ENCODE assay signal across 8 cellular contexts in the genomic region with DNA sequence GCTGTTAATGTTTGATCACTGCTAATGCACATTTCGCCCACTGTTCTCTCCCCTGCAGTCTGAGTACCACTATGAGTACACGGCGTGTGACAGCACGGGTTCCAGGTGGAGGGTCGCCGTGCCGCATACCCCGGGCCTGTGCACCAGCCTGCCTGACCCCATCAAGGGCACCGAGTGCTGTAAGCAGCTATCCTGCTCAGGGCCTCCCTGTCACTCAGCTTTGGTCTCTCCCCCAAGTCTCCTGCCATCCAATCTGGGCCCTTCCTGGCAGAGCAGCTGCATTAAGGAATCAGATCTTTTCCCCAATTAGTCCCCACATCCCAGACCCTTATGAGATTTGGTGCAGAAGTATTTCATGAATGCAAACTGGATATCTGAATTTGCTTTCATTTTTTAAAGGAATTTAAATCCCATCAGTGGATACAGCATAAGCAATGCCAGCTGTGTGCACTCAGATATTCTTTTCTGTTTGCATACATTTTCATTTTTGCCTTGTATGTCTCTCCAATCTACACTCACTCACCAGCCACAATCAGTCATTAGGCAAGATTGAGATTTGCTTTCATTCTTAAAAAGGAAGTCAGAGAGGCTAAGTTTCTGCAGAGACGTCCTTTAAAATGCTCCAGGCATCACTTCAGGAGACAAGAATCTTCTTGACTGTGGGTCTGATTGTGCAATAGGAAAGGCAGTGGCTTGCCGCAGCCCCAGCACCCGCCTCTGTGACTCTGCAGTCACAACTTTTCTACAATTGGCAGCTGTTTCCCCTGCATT. TPM values are rescaled to one million over a fixed set of nuclear protein-coding genes. Genes with fewer than 3 reads are reported as not detected.
DNase-seq lines count a peak whose midpoint lies in the region; ATAC-seq lines count a peak whose summit lies in the region.

No MANE protein-coding gene starts in this region.

- H2AK5ac ChIP-seq in neuronal stem cell (ENCODE audit: low read depth, low read length): no peak overlapping the region

- no peak overlapping the region for H3K9ac ChIP-seq in neuronal stem cell (ENCODE audit: low read depth, low read length, poor library complexity)

- H3K23ac ChIP-seq in neuronal stem cell (ENCODE audit: low read depth, low read length, poor library complexity): no peak overlapping the region

- no peaks in the 10 kb centered on the region for H3K36me3 ChIP-seq in neuronal stem cell (replicated peaks in 1 of 2; ENCODE audit: control insufficient read depth in 2 of 2, insufficient read depth in 2 of 2, low read length in 2 of 2)

- H3K4me2 ChIP-seq in neuronal stem cell (ENCODE audit: insufficient read depth, low read length, poor library complexity, severe bottlenecking): no peak overlapping the region

- H2AFZ ChIP-seq in neuronal stem cell (ENCODE audit: low read length): peak overlapping the region; percentile 80

- no CpG with 5 or more reads among the region's 12 CpGs for WGBS in neuronal stem cell (ENCODE audit: extremely low coverage in 2 of 2, insufficient read length in 2 of 2, insufficient replicate concordance in 1 of 2), 2 donors

- no peaks in the 10 kb centered on the region for H3K27me3 Mint-ChIP-seq in T-helper 1 cell treated with Interleukin-12 subunit alpha and Interleukin-12 subunit beta and Interleukin-4 antibody, amounts not matched to agents 30 μg/mL and 1 μg/mL, for 36 hours (ENCODE audit: low read depth)

- peaks cover 3 to 15% of the 10 kb centered on the region in 2 donors for H3K4me1 ChIP-seq in neuronal stem cell (ENCODE audit: control insufficient read depth in 2 of 2, insufficient read depth in 1 of 2, low read depth in 1 of 2, low read length in 2 of 2)

- H3K14ac ChIP-seq in neuronal stem cell (ENCODE audit: low read length): no peak overlapping the region

- DNase-seq in activated gamma-delta T cell treated with Interleukin-2 at 50 U/mL for 16 hours (peak; percentile 8), activated gamma-delta T cell (lab: John Stamatoyannopoulos, UW) (no peak), neuronal stem cell (ENCODE audit: low spot score) (no peak), dermis blood vessel endothelial cell (no peak)

- no peak overlapping the region for H2BK15ac ChIP-seq in neuronal stem cell (ENCODE audit: low read length)

- H3K27me3 ChIP-seq in neuronal stem cell (ENCODE audit: control insufficient read depth in 3 of 3, insufficient read depth in 3 of 3, low read depth in 1 of 3, low read length in 3 of 3): no peaks in the 10 kb centered on the region

- no peaks in the 10 kb centered on the region for H3K79me1 ChIP-seq in neuronal stem cell (ENCODE audit: low read depth, low read length)

- H4K8ac ChIP-seq in neuronal stem cell (ENCODE audit: low read depth, low read length): no peak overlapping the region

- H3K27ac Mint-ChIP-seq in T-helper 1 cell treated with Interleukin-12 subunit alpha and Interleukin-12 subunit beta and Interleukin-4 antibody, amounts not matched to agents 30 μg/mL and 1 μg/mL, for 36 hours: peak overlapping the region; percentile 77

- no peak overlapping the region for H3K4me3 ChIP-seq in neuronal stem cell (ENCODE audit: low read length in 2 of 2)

- peak overlapping the region; percentile 88 for H3K18ac ChIP-seq in neuronal stem cell (ENCODE audit: low read length)

- ATAC-seq in HG03135 (IDR thresholded peaks at IDR 0.05; ENCODE audit: unreplicated experiment) (peak; percentile 73), esophagus mucosa (peak; percentile 78), HG03025 (IDR thresholded peaks at IDR 0.05; ENCODE audit: low FRiP score, unreplicated experiment) (no peak)

- H2BK5ac ChIP-seq in neuronal stem cell (ENCODE audit: low read length): no peak overlapping the region

- H3K9me3 Mint-ChIP-seq in T-helper 1 cell treated with Interleukin-12 subunit alpha and Interleukin-12 subunit beta and Interleukin-4 antibody, amounts not matched to agents 30 μg/mL and 1 μg/mL, for 36 hours: no peaks in the 10 kb centered on the region

- H3K36me3 Mint-ChIP-seq in T-helper 1 cell treated with Interleukin-12 subunit alpha and Interleukin-12 subunit beta and Interleukin-4 antibody, amounts not matched to agents 30 μg/mL and 1 μg/mL, for 36 hours (ENCODE audit: low read depth): peaks cover 3% of the 10 kb centered on the region

- H2BK120ac ChIP-seq in neuronal stem cell (ENCODE audit: low read depth, low read length): no peak overlapping the region

- no peak overlapping the region for H2BK12ac ChIP-seq in neuronal stem cell (ENCODE audit: low read length)

- no peak overlapping the region for H3K27ac ChIP-seq in neuronal stem cell (replicated peaks; ENCODE audit: low read length)

- H4K91ac ChIP-seq in neuronal stem cell (ENCODE audit: low read depth, low read length, poor library complexity): no peak overlapping the region

- H3K4me1 Mint-ChIP-seq in T-helper 1 cell treated with Interleukin-12 subunit alpha and Interleukin-12 subunit beta and Interleukin-4 antibody, amounts not matched to agents 30 μg/mL and 1 μg/mL, for 36 hours (ENCODE audit: low read depth): peaks cover 18% of the 10 kb centered on the region

- no peak overlapping the region for H3K4ac ChIP-seq in neuronal stem cell (ENCODE audit: low read length)

- peak overlapping the region; percentile 22 for H3K4me3 Mint-ChIP-seq in T-helper 1 cell treated with Interleukin-12 subunit alpha and Interleukin-12 subunit beta and Interleukin-4 antibody, amounts not matched to agents 30 μg/mL and 1 μg/mL, for 36 hours

- no peaks in the 10 kb centered on the region for H3K9me3 ChIP-seq in neuronal stem cell (replicated peaks in 1 of 2; ENCODE audit: control insufficient read depth in 2 of 2, insufficient read depth in 1 of 2, low read depth in 1 of 2, low read length in 2 of 2)

RNA-seq across cellular contexts. Expression of a gene that starts 48.1 kb away (rescaled TPM):
- total RNA-seq in esophagus mucosa: 1.9 TPM
- 1.1 TPM for polyA plus RNA-seq in neuronal stem cell (2013, experiment 1 of 2)
- 1.2 TPM for polyA plus RNA-seq in neuronal stem cell (2013, experiment 2 of 2)
- total RNA-seq in dermis blood vessel endothelial cell: under 0.01 and 0.37 TPM in 2 replicates

RNA-seq across cellular contexts. Expression of a gene that starts 51.7 kb away (rescaled TPM):
- total RNA-seq in esophagus mucosa (154 TPM), dermis blood vessel endothelial cell (178 and 206 TPM in 2 replicates)
- polyA plus RNA-seq in neuronal stem cell (2013, experiment 1 of 2): 110 TPM
- polyA plus RNA-seq in neuronal stem cell (2013, experiment 2 of 2): 109 TPM
